In the genomic region with DNA sequence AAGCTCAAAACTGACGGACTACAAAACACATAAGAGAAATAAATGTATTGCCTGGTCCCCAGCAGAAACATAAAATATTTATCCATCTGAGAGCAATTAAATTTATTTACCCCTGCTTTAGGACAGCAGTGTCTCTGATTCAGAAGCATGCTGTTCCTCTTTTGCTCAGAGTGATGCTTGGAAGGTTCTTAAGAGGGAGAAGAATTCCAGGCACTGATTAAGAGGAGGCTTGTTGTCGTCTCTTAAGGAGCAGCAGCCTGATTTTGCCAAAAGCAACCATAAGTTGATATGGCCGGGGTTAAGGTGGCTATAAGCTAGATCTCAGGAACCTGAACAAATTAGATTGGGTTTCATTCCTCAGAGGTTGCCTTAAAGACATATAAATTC, we compare ENCODE assay signal across 1 cellular context.
TF ChIP-seq lines count a peak whose summit lies in the region.

No MANE protein-coding gene starts in this region.

TF ChIP-seq in IMR-90, 13 proteins besides CTCF, POLR2A, EP300 and RAD21:
- TF ChIP-seq RCOR1 (IDR thresholded peaks at IDR 0.05; ENCODE audit: insufficient replicate concordance, low read length): no peak
- no peak for TF ChIP-seq NFE2L2 (IDR thresholded peaks at IDR 0.05; ENCODE audit: low read depth, low read length)
- TF ChIP-seq CEBPB (IDR thresholded peaks at IDR 0.05; ENCODE audit: low read depth, low read length): no peak
- TF ChIP-seq SMC3 (IDR thresholded peaks at IDR 0.05; ENCODE audit: low read depth, low read length): no peak
- TF ChIP-seq FOS (IDR thresholded peaks at IDR 0.05; ENCODE audit: low read depth, low read length): no peak
- TF ChIP-seq RFX5 (IDR thresholded peaks at IDR 0.05; ENCODE audit: low read depth, low read length): no peak
- no peak for TF ChIP-seq CHD1 (IDR thresholded peaks at IDR 0.05; ENCODE audit: low read depth, low read length)
- TF ChIP-seq MAFK (IDR thresholded peaks at IDR 0.05; ENCODE audit: low read depth, low read length): no peak
